9 cellular contexts compared by ENCODE assay signal in the genomic region with DNA sequence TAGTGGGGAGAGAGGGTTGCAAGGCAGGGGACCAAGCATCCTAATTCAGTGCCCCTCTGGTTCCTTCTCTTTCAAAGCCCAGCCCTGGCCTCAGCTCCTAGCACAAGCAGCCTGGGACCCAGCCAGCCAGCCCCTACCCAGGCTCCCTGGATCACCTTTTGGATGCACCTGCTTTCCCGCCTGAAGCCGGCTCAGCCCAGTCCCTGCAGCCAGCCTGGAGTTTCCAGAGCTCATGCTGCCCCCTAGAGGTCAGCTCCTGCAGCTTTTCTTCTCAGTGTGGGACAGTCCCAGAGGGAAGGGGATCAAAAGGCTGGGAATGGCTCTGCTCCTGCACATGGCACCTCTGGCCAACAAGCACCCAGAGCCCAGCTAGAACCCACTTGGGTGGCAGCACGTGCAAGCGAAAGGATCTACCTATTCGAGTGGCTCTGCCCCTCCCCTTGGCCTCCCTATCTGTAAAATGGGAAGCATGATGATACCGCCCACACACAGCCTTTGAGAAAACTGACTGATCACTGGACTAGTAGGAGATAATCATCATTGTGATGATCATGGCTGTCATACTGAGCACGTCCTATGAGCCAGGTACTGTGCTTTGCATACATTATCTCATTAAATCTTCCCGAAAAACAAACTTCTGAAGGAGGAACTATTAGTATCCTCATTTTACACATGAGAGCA. TPM values are rescaled to one million over a fixed set of nuclear protein-coding genes. Genes with fewer than 3 reads are reported as not detected.
DNase-seq lines count a peak whose midpoint lies in the region; ATAC-seq and TF ChIP-seq lines count a peak whose summit lies in the region.
"Had no signal": no experiment of that assay in that cellular context is flagged by ENCODE, and none has a peak within 500 bp of the region (broad histone marks: within the 10 kb centered on the region; RNA-seq: fewer than 3 reads in every experiment).

No MANE protein-coding gene starts in this region.

- H3K27me3 ChIP-seq in neutrophil = no peaks in the 10 kb centered on the region
- H3K27me3 ChIP-seq in uterus = no peaks in the 10 kb centered on the region

- peak; percentile 70 for ATAC-seq in HG03039 (IDR thresholded peaks at IDR 0.05; ENCODE audit: unreplicated experiment)

- TF ChIP-seq CTCF in AG04449 (IDR thresholded peaks at IDR 0.05; ENCODE audit: insufficient read depth, low read length, missing control alignments) (peak; percentile 87), GM12874 (IDR thresholded peaks at IDR 0.05; ENCODE audit: insufficient read depth, low read depth, low read length) (peak; percentile 89), foreskin fibroblast (IDR thresholded peaks at IDR 0.05; ENCODE audit: low read depth, low read length) (peak; percentile 92), neutrophil (IDR thresholded peaks at IDR 0.05) (peak; percentile 74), uterus (IDR thresholded peaks at IDR 0.05) (peak in 2 of 4 experiments; percentile 41 to 46)

- no peak for TF ChIP-seq POLR2A in uterus (IDR thresholded peaks at IDR 0.05)

- DNase-seq in AG04449 (ENCODE audit: low read depth, low spot score) = no peak
- peak; percentile 80 for DNase-seq in NCI-H69 (lab: John Stamatoyannopoulos, UW)
- DNase-seq in activated T-cell treated with anti-CD3 and anti-CD28 coated beads for 48 hours (ENCODE audit: low read depth) = peak; percentile 45
- DNase-seq in foreskin fibroblast = peak; percentile 26 to 76
- peak; percentile 16 to 18 for DNase-seq in uterus
- DNase-seq: naive B cell had no signal

- H3K4me3 ChIP-seq in AG04449 (ENCODE audit: low read depth, low read length) (no peak overlapping the region), foreskin fibroblast (ENCODE audit: low read depth in 1 of 2, low read length in 2 of 2) (no peak overlapping the region), neutrophil (ENCODE audit: low read depth in 1 of 2, low read length in 1 of 2) (no peak overlapping the region), uterus (no peak overlapping the region)

- H3K27ac ChIP-seq in neutrophil = no peak overlapping the region
- no peak overlapping the region for H3K27ac ChIP-seq in uterus

- no peaks in the 10 kb centered on the region for H3K4me1 ChIP-seq in neutrophil (ENCODE audit: control insufficient read depth in 1 of 2, insufficient read depth in 1 of 2, low read depth in 1 of 2, low read length in 1 of 2)
- no peaks in the 10 kb centered on the region for H3K4me1 ChIP-seq in uterus

- H3K36me3 ChIP-seq in neutrophil (no peaks in the 10 kb centered on the region), uterus (no peaks in the 10 kb centered on the region)

- POLR2A ChIA-PET in AG04449 (lab: Yijun Ruan, JAX) = no interaction called here

- intact Hi-C loops in uterus (cut with DNase I; ENCODE audit: low total_unique reads) = no loop called here

- no peaks in the 10 kb centered on the region for H3K9me3 ChIP-seq in neutrophil
- no peaks in the 10 kb centered on the region for H3K9me3 ChIP-seq in uterus

- CTCF ChIA-PET in AG04449 (lab: Yijun Ruan, JAX) = interaction anchor here (0.7 to 8.0 kb wide), 38 partner anchors 10 to 486 kb away, joined by 3 to 257 read pairs (median 5); a partner anchor contains a TSS

RNA-seq across cellular contexts. Expression of a gene that starts 48.6 kb away (rescaled TPM):
- not detected for total RNA-seq in uterus
